18 cellular contexts compared by ENCODE assay signal in the genomic region with DNA sequence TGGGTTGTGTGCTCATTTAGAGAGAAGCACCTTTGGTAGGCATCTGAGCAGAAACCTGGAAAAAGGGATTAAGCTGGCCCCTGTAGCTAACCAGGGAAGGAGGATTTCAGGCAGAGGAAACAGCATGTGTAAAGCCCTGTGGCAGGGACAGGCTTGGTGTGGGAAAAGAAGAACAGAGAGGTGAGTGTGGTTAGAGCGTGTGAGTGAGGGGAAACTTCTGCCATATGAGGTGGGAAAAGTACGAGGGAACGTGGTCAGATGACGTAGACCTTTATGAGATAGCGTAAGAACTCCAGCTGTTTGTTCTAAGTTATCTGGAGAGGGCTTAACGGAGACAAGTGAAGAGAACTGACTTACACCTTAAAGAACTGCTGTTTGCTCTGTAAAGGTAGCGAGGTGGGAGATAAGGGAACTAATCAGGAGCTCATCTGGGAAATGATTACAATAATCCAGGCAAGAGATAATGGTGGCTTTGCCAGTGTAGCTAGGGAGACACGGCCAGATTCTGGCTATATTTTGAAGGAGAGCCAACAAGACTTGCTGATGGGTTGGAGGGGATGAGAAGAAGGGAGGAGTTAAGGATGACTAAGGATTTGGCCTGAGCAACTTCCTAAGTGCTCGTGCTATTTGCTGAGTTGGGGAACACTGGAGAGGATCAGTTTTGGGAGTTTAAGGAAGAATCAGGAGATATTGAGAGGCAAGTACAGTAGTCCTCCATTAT.
DNase-seq lines count a peak whose midpoint lies in the region; ATAC-seq, FAIRE-seq and TF ChIP-seq lines count a peak whose summit lies in the region.
"Had no signal": no experiment of that assay in that cellular context is flagged by ENCODE, and none has a peak within 500 bp of the region (broad histone marks: within the 10 kb centered on the region; RNA-seq: fewer than 3 reads in every experiment).

No MANE protein-coding gene starts in this region.

- no peaks in the 10 kb centered on the region for H3K4me1 Mint-ChIP-seq in T-helper 2 cell treated with Interferon-gamma antibody and Interleukin-4, amounts not matched to agents 5 μg/mL and 100 μg/mL, for 36 hours (ENCODE audit: low read depth)
- H3K4me1 Mint-ChIP-seq: IgD-negative memory B cell; stimulated activated naive CD8-positive, alpha-beta T cell treated with anti-CD3 and anti-CD28 coated beads, Interleukin-15, amount 100 ng/mL, for 72 hours had no signal

- no peak overlapping the region for H3K4ac ChIP-seq in H1 (replicated peaks; ENCODE audit: insufficient read length, low read depth, low read length)

- TF ChIP-seq RAD21 in H1 (IDR thresholded peaks at IDR 0.05 in 1 of 2, conservative IDR thresholded peaks at IDR 0.05 in 1 of 2; ENCODE audit: low read depth in 2 of 2, low read length in 2 of 2): no peak

- WGBS in HUES64: 83% methylated on average over 9 of the region's 9 CpGs
- 93% methylated on average over 9 of the region's 9 CpGs; no CpG with 5 or more reads in 1 of the 2 experiments for WGBS in H1 (ENCODE audit: extremely low coverage in 1 of 2, insufficient coverage in 1 of 2, insufficient read length in 1 of 2, insufficient replicate concordance in 2 of 2, low coverage in 1 of 2, low lambda C conversion rate in 2 of 2, missing lambda C conversion rate in 1 of 2), 2 experiments

- no peak for TF ChIP-seq EP300 in H1 (IDR thresholded peaks at IDR 0.05; ENCODE audit: borderline replicate concordance in 1 of 2, low read depth in 2 of 2, low read length in 2 of 2)

- H3K36me3 ChIP-seq in HUES64 (ENCODE audit: insufficient read depth, low read length): no peaks in the 10 kb centered on the region
- no peaks in the 10 kb centered on the region for H3K36me3 ChIP-seq in H1 (ENCODE audit: control insufficient read depth in 2 of 4, insufficient read depth in 4 of 4, low read length in 3 of 4)
- H3K36me3 ChIP-seq: Peyer's patch had no signal

- no peak overlapping the region for H2BK12ac ChIP-seq in H1 (ENCODE audit: low read depth, low read length)

- peak overlapping the region; percentile 24 for H2BK15ac ChIP-seq in H1 (ENCODE audit: low read length)

- H3K79me2 ChIP-seq in H1 (ENCODE audit: control insufficient read depth in 1 of 2, insufficient read depth in 2 of 2, low read length in 2 of 2): no peaks in the 10 kb centered on the region

- no peak overlapping the region for H4K91ac ChIP-seq in H1 (replicated peaks; ENCODE audit: insufficient read length, low read length)

- H3K4me3 ChIP-seq in HUES64 (ENCODE audit: low read length) (no peak overlapping the region), H1 (ENCODE audit: extremely low read depth in 1 of 4, insufficient read depth in 2 of 4, low read depth in 3 of 4, low read length in 4 of 4) (no peak overlapping the region), skeletal muscle cell (ENCODE audit: low read depth, low read length) (no peak overlapping the region)
- H3K4me3 ChIP-seq: Peyer's patch, skin epidermis had no signal

- H3K56ac ChIP-seq in H1 (replicated peaks; ENCODE audit: insufficient read length, low read depth, low read length): no peak overlapping the region

- H3K27ac ChIP-seq in HUES64 (ENCODE audit: low read depth, low read length): peak overlapping the region; percentile 10; the same call in 1 of the 2 replicates
- H3K27ac ChIP-seq in H1 (ENCODE audit: low read depth, low read length): no peak overlapping the region
- H3K27ac ChIP-seq: Peyer's patch, skin epidermis had no signal

- H3K27me3 ChIP-seq in HUES64 (ENCODE audit: insufficient read depth, low read length): no peaks in the 10 kb centered on the region
- H3K27me3 ChIP-seq in H1 (replicated peaks in 1 of 4; ENCODE audit: control insufficient read depth in 3 of 4, extremely low read depth in 1 of 4, insufficient read depth in 3 of 4, low read length in 3 of 4): no peaks in the 10 kb centered on the region
- H3K27me3 ChIP-seq: Peyer's patch had no signal

- no peak overlapping the region for H3K14ac ChIP-seq in H1 (ENCODE audit: insufficient read length)

- H4K8ac ChIP-seq in H1 (ENCODE audit: extremely low read depth, insufficient read depth, low read length): no peak overlapping the region

- POLR2A ChIA-PET in H1 (lab: Charles Lee; ENCODE audit: partially characterized antibody): no interaction called here

- H3K23me2 ChIP-seq in H1 (ENCODE audit: low read depth, low read length): no peaks in the 10 kb centered on the region

- no peak overlapping the region for H3K4me2 ChIP-seq in H1 (ENCODE audit: insufficient read depth in 1 of 2, low read depth in 2 of 2, low read length in 2 of 2)

- no peak overlapping the region for H2AK5ac ChIP-seq in H1 (ENCODE audit: low read depth, low read length)

- peaks cover 22% of the 10 kb centered on the region for H3K4me1 ChIP-seq in HUES64 (ENCODE audit: insufficient read depth, low read length)
- H3K4me1 ChIP-seq in H1 (replicated peaks in 1 of 4; ENCODE audit: control insufficient read depth in 3 of 4, insufficient read depth in 4 of 4, low read length in 3 of 4): peaks cover 0 to 10% (median 2%) of the 10 kb centered on the region in 4 experiments; a peak in 3 of 7 replicates
- H3K4me1 ChIP-seq: Peyer's patch had no signal

- CTCF ChIA-PET in H1 (lab: Charles Lee; ENCODE audit: partially characterized antibody): interaction anchor here (1.1 to 8.6 kb wide), 5 partner anchors 22 to 362 kb away, joined by 3 to 108 read pairs (median 8); no protein-coding TSS in a partner anchor

- H3K18ac ChIP-seq in H1 (ENCODE audit: extremely low read depth, low read length): no peak overlapping the region

- H3K9me3 Mint-ChIP-seq in T-helper 2 cell treated with Interferon-gamma antibody and Interleukin-4, amounts not matched to agents 5 μg/mL and 100 μg/mL, for 36 hours: no peaks in the 10 kb centered on the region
- H3K9me3 Mint-ChIP-seq: IgD-negative memory B cell; neural crest cell; stimulated activated naive CD8-positive, alpha-beta T cell treated with anti-CD3 and anti-CD28 coated beads, Interleukin-15, amount 100 ng/mL, for 72 hours had no signal

- no peak for FAIRE-seq in H1 (lab: Jason Lieb, UNC)

- no peak overlapping the region for H4K5ac ChIP-seq in H1 (ENCODE audit: insufficient read length, low read depth, low read length)

- no peaks in the 10 kb centered on the region for H4K20me1 ChIP-seq in H1 (replicated peaks in 1 of 2; ENCODE audit: control insufficient read depth in 1 of 2, insufficient read depth in 2 of 2, low read length in 2 of 2)

- TF ChIP-seq CTCF in H1 (IDR thresholded peaks at IDR 0.05; ENCODE audit: control extremely low read depth in 1 of 3, insufficient read depth in 1 of 3, low read depth in 1 of 3, low read length in 3 of 3): no peak

- no peak overlapping the region for H3K9ac ChIP-seq in HUES64 (ENCODE audit: low read depth, low read length)
- no peak overlapping the region for H3K9ac ChIP-seq in H1 (replicated peaks in 1 of 4; ENCODE audit: extremely low read depth in 1 of 4, low read depth in 3 of 4, low read length in 3 of 4)

- H3K9me3 ChIP-seq in HUES64 (ENCODE audit: insufficient read depth, low read depth, low read length) (no peaks in the 10 kb centered on the region), H1 (ENCODE audit: insufficient read depth in 2 of 2, low read depth in 1 of 2, low read length in 1 of 2) (no peaks in the 10 kb centered on the region)
- H3K9me3 ChIP-seq: Peyer's patch had no signal

- H2BK120ac ChIP-seq in H1 (replicated peaks; ENCODE audit: low read depth, low read length): no peak overlapping the region

- no peak overlapping the region for H3K4me3 Mint-ChIP-seq in T-helper 2 cell treated with Interferon-gamma antibody and Interleukin-4, amounts not matched to agents 5 μg/mL and 100 μg/mL, for 36 hours
- H3K4me3 Mint-ChIP-seq: IgD-negative memory B cell; neural crest cell; stimulated activated naive CD8-positive, alpha-beta T cell treated with anti-CD3 and anti-CD28 coated beads, Interleukin-15, amount 100 ng/mL, for 72 hours; T-helper 17 cell had no signal

- H3K27me3 Mint-ChIP-seq in T-helper 2 cell treated with Interferon-gamma antibody and Interleukin-4, amounts not matched to agents 5 μg/mL and 100 μg/mL, for 36 hours (ENCODE audit: low read depth): no peaks in the 10 kb centered on the region

- H2BK20ac ChIP-seq in H1 (ENCODE audit: low read length): no peak overlapping the region

- H3K23ac ChIP-seq in H1 (ENCODE audit: insufficient read length): no peak overlapping the region

- no peaks in the 10 kb centered on the region for H3K79me1 ChIP-seq in H1 (ENCODE audit: low read depth, low read length)

- H2BK5ac ChIP-seq in H1 (ENCODE audit: low read depth, low read length): no peak overlapping the region

- ATAC-seq in GM18520 (IDR thresholded peaks at IDR 0.05; ENCODE audit: unreplicated experiment): peak; percentile 78
- ATAC-seq: stimulated activated naive CD8-positive, alpha-beta T cell treated with anti-CD3 and anti-CD28 coated beads, Interleukin-15, amount 100 ng/mL, for 72 hours; T-helper 17 cell had no signal

- TF ChIP-seq POLR2A in H1 (IDR thresholded peaks at IDR 0.05; ENCODE audit: control extremely low read depth in 1 of 2, low read depth in 2 of 2, low read length in 2 of 2): no peak

- no peaks in the 10 kb centered on the region for H3K36me3 Mint-ChIP-seq in T-helper 2 cell treated with Interferon-gamma antibody and Interleukin-4, amounts not matched to agents 5 μg/mL and 100 μg/mL, for 36 hours (ENCODE audit: low read depth)
- H3K36me3 Mint-ChIP-seq: IgD-negative memory B cell had no signal

- no peak for DNase-seq in H1 (ENCODE audit: low read depth in 1 of 2, low spot score in 2 of 2)
- DNase-seq in skeletal muscle cell (ENCODE audit: low read depth): peak; percentile 39
- DNase-seq in T-helper 2 cell treated with Interferon-gamma antibody and Interleukin-4, amounts not matched to agents 5 μg/mL and 100 μg/mL, for 36 hours (ENCODE audit: low spot score): no peak
- no peak for DNase-seq in NCI-H1092 (lab: John Stamatoyannopoulos, UW)
- no peak for DNase-seq in T-helper 9 cell
- DNase-seq: activated CD4-positive, alpha-beta T cell treated with anti-CD3 and anti-CD28 coated beads for 4 hours; activated T-cell treated with anti-CD3 and anti-CD28 coated beads, Interleukin-2, amount 50 U/mL, for 1 hour; erythroblast; NCI-H1436; NCI-H524; Peyer's patch; stimulated activated naive CD8-positive, alpha-beta T cell treated with anti-CD3 and anti-CD28 coated beads, Interleukin-15, amount 100 ng/mL, for 72 hours; T-helper 17 cell had no signal

- no peak overlapping the region for H2AFZ ChIP-seq in H1 (ENCODE audit: low read length)

- no peak overlapping the region for H3K27ac Mint-ChIP-seq in T-helper 2 cell treated with Interferon-gamma antibody and Interleukin-4, amounts not matched to agents 5 μg/mL and 100 μg/mL, for 36 hours
- H3K27ac Mint-ChIP-seq: stimulated activated naive CD8-positive, alpha-beta T cell treated with anti-CD3 and anti-CD28 coated beads, Interleukin-15, amount 100 ng/mL, for 72 hours; T-helper 17 cell had no signal

TF ChIP-seq in H1, 55 proteins besides CTCF, POLR2A, EP300 and RAD21 (continues in another document):
- TF ChIP-seq ZNF274 (IDR thresholded peaks at IDR 0.05; ENCODE audit: borderline replicate concordance, extremely low read depth, low read length) (no peak), MAFK (IDR thresholded peaks at IDR 0.05; ENCODE audit: low read depth, low read length) (no peak), TAF1 (IDR thresholded peaks at IDR 0.05; ENCODE audit: low read depth, low read length) (no peak), HDAC2 (IDR thresholded peaks at IDR 0.05; ENCODE audit: borderline replicate concordance in 1 of 2, low read depth in 2 of 2, low read length in 2 of 2) (no peak), TCF12 (IDR thresholded peaks at IDR 0.05; ENCODE audit: low read depth, low read length) (no peak)
